8 cellular contexts compared by ENCODE assay signal in the genomic region with DNA sequence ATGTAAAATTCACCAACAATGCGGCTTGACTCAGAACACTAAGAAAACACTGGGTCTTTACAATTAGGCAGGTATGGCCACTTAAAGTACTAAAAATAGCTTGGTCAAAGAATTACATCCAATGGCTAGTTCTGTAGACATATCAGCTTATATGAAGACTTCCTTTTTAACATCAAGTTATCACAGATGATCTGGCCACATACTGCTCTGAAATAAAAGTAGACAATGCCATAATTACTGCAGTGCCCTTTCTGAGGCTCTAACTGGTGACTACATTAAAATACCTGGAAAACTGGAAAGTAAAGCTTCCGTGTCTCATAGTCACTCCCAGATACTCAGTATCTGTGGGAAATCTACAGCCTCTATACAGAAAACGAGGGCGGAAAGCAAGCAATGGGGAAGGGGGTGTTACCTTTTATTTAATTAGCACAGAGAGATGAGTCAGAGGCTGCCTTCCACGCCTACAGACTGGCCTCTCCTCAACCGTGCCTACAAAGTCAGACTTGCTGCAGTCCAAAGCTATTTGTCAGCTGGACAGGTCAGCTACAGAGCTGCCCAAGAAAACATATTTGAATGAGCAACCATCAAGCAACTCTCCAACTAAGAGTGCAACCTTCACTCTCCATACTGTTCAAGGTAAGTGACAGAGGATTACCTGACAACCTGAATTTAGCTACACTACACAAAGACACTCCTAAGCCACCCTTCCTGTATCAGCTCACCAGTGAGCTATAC. TPM values are rescaled to one million over a fixed set of nuclear protein-coding genes. Genes with fewer than 3 reads are reported as not detected.
DNase-seq lines count a peak whose midpoint lies in the region; ATAC-seq, FAIRE-seq and TF ChIP-seq lines count a peak whose summit lies in the region.

No MANE protein-coding gene starts in this region.

- H3K4me1 ChIP-seq in BE2C, result peaks cover 20% of the 10 kb centered on the region
- peaks cover 35% of the 10 kb centered on the region for H3K4me1 ChIP-seq in astrocyte (ENCODE audit: insufficient read depth, low read length)
- peaks cover 42% of the 10 kb centered on the region for H3K4me1 ChIP-seq in iPS-15b (ENCODE audit: control insufficient read depth, insufficient read depth, low read length)

- peaks cover 5% of the 10 kb centered on the region for H3K36me3 ChIP-seq in BE2C
- no peaks in the 10 kb centered on the region for H3K36me3 ChIP-seq in astrocyte (ENCODE audit: insufficient read depth, low read length)
- H3K36me3 ChIP-seq in iPS-15b (ENCODE audit: control insufficient read depth, insufficient read depth, low read length), result peaks cover 9% of the 10 kb centered on the region

- peak overlapping the region; percentile 92 for H3K27ac Mint-ChIP-seq in astrocyte (ENCODE audit: unreplicated experiment)

- ATAC-seq in GM19438 (IDR thresholded peaks at IDR 0.05; ENCODE audit: low read depth, unreplicated experiment) (peak; percentile 84), HG03469 (IDR thresholded peaks at IDR 0.05; ENCODE audit: unreplicated experiment) (peak; percentile 71)

- peaks cover 2% of the 10 kb centered on the region for H3K9me3 Mint-ChIP-seq in astrocyte (ENCODE audit: unreplicated experiment)

- peak; percentile 67 for DNase-seq in BE2C
- DNase-seq in SHP77 treated with DMSO at 0.1 percent for 48 hours (lab: John Stamatoyannopoulos, UW), result peak; percentile 12
- DNase-seq in astrocyte (ENCODE audit: low read depth), result peak; percentile 97
- DNase-seq in stimulated activated CD4-positive, alpha-beta T cell treated with anti-CD3 and anti-CD28 coated beads, Interleukin-4, amount 100 ng/mL, for 1 hour, result peak; percentile 41
- no peak for DNase-seq in NCI-H82 (lab: John Stamatoyannopoulos, UW)

- H2AFZ ChIP-seq in astrocyte (ENCODE audit: low read depth, low read length), result no peak overlapping the region

- H3K27me3 Mint-ChIP-seq in astrocyte (ENCODE audit: low read depth, unreplicated experiment), result no peaks in the 10 kb centered on the region

- H3K4me3 ChIP-seq in BE2C (ENCODE audit: low read depth, low read length) (peak overlapping the region; percentile 27), astrocyte (ENCODE audit: insufficient read depth, low read depth, low read length) (peak overlapping the region; percentile 49), iPS-15b (ENCODE audit: low read depth, low read length) (peak overlapping the region; percentile 49)

- peaks cover 4% of the 10 kb centered on the region for H3K36me3 Mint-ChIP-seq in astrocyte (ENCODE audit: low read depth, unreplicated experiment)

- H3K9ac ChIP-seq in astrocyte (ENCODE audit: low read length) (peak overlapping the region; percentile 81), iPS-15b (ENCODE audit: low read depth, low read length) (no peak overlapping the region)

- H3K27me3 ChIP-seq in BE2C, result no peaks in the 10 kb centered on the region
- no peaks in the 10 kb centered on the region for H3K27me3 ChIP-seq in astrocyte (ENCODE audit: insufficient read depth, low read length)
- no peaks in the 10 kb centered on the region for H3K27me3 ChIP-seq in iPS-15b (ENCODE audit: control insufficient read depth, insufficient read depth, low read length)

- peak overlapping the region; percentile 96 for H3K27ac ChIP-seq in astrocyte (ENCODE audit: low read depth, low read length)

- FAIRE-seq in astrocyte (lab: Jason Lieb, UNC), result peak; percentile 87

- peak overlapping the region; percentile 54 for H3K4me3 Mint-ChIP-seq in astrocyte (ENCODE audit: unreplicated experiment)

- H4K20me1 ChIP-seq in astrocyte (ENCODE audit: insufficient read depth, low read length), result no peaks in the 10 kb centered on the region

- H3K4me1 Mint-ChIP-seq in astrocyte (ENCODE audit: low read depth, unreplicated experiment), result peaks cover 31% of the 10 kb centered on the region

- TF ChIP-seq CTCF in BE2C (IDR thresholded peaks at IDR 0.05; ENCODE audit: low read depth, low read length) (no peak), astrocyte (IDR thresholded peaks at IDR 0.05; ENCODE audit: insufficient read depth, low read depth, low read length) (no peak)

- H3K4me2 ChIP-seq in astrocyte (ENCODE audit: low read length), result peak overlapping the region; percentile 87

- peaks cover 3% of the 10 kb centered on the region; the same call in 1 of the 2 replicates for H3K9me3 ChIP-seq in BE2C
- H3K9me3 ChIP-seq in astrocyte (ENCODE audit: insufficient read depth, low read depth, low read length), result no peaks in the 10 kb centered on the region
- no peaks in the 10 kb centered on the region for H3K9me3 ChIP-seq in iPS-15b (ENCODE audit: control insufficient read depth, insufficient read depth, low read length)

- peaks cover 73% of the 10 kb centered on the region for H3K79me2 ChIP-seq in astrocyte (ENCODE audit: insufficient read depth, low read length)

RNA-seq across cellular contexts. Expression of gene SERINC5, which starts 8.7 kb away (rescaled TPM):
- polyA plus RNA-seq in BE2C (2012; ENCODE audit: insufficient read depth, insufficient read length, low read depth), result 43.1 TPM
- total RNA-seq in astrocyte, result 57.3 and 60.3 TPM in 2 replicates
